In genomic region chr12:129607293-129607692, GRCh38 we compare ENCODE assay signal across 21 cellular contexts.
A peak's percentile ranks its signal among the peaks of the same experiment; 100 is the strongest.
DNase-seq lines count a peak whose midpoint lies in the region; ATAC-seq and TF ChIP-seq lines count a peak whose summit lies in the region.
"Had no signal": no experiment of that assay in that cellular context is flagged by ENCODE, and none has a peak within 500 bp of the region (broad histone marks: within the 10 kb centered on the region; RNA-seq: fewer than 3 reads in every experiment).

No MANE protein-coding gene starts in this region.

- H3K9me3 ChIP-seq in right atrium auricular region, result no peaks in the 10 kb centered on the region
- H3K9me3 ChIP-seq in BE2C, result no peaks in the 10 kb centered on the region
- H3K9me3 ChIP-seq in osteoblast (ENCODE audit: low read depth, low read length), result peaks cover 3% of the 10 kb centered on the region
- H3K9me3 ChIP-seq: A549, gastrocnemius medialis had no signal

- H3K36me3 ChIP-seq in right atrium auricular region (no peaks in the 10 kb centered on the region), BE2C (no peaks in the 10 kb centered on the region), osteoblast (ENCODE audit: insufficient read depth, low read length) (no peaks in the 10 kb centered on the region)
- H3K36me3 ChIP-seq: gastrocnemius medialis, Peyer's patch, spleen had no signal

- H3K27ac Mint-ChIP-seq in nephron, result peak overlapping the region; percentile 34 to 48 (median 39)
- H3K27ac Mint-ChIP-seq: activated CD4-positive, alpha-beta T cell treated with anti-CD3 and anti-CD28 coated beads, Interleukin-2, amount 10 ng/mL, durations not matched to agents 24 days and 14 days; CD8-positive, alpha-beta T cell; naive thymus-derived CD8-positive, alpha-beta T cell; T-helper 1 cell treated with Interleukin-12 subunit alpha and Interleukin-12 subunit beta and Interleukin-4 antibody, amounts not matched to agents 30 μg/mL and 1 μg/mL, for 36 hours had no signal

- peaks cover 54% of the 10 kb centered on the region for H3K4me1 Mint-ChIP-seq in nephron
- H3K4me1 Mint-ChIP-seq: activated CD4-positive, alpha-beta T cell treated with anti-CD3 and anti-CD28 coated beads, Interleukin-2, amount 10 ng/mL, durations not matched to agents 24 days and 14 days; naive thymus-derived CD8-positive, alpha-beta T cell had no signal

- H3K4me2 ChIP-seq in osteoblast (ENCODE audit: insufficient read depth, low read length), result no peak overlapping the region
- H3K4me2 ChIP-seq: A549 had no signal

- no peak overlapping the region for H3K4me3 ChIP-seq in right atrium auricular region
- H3K4me3 ChIP-seq in epithelial cell of proximal tubule (ENCODE audit: low read depth, low read length), result no peak overlapping the region
- H3K4me3 ChIP-seq in BE2C (ENCODE audit: low read depth, low read length), result no peak overlapping the region
- H3K4me3 ChIP-seq in dorsolateral prefrontal cortex, result no peak overlapping the region
- no peak overlapping the region for H3K4me3 ChIP-seq in osteoblast (ENCODE audit: insufficient read depth, low read length)
- H3K4me3 ChIP-seq: A549, gastrocnemius medialis, Peyer's patch, spleen had no signal

- no peaks in the 10 kb centered on the region for H3K4me1 ChIP-seq in right atrium auricular region
- no peaks in the 10 kb centered on the region for H3K4me1 ChIP-seq in BE2C
- H3K4me1 ChIP-seq in osteoblast (ENCODE audit: insufficient read depth, low read length), result no peaks in the 10 kb centered on the region
- H3K4me1 ChIP-seq: A549, gastrocnemius medialis, Peyer's patch had no signal

- no peaks in the 10 kb centered on the region for H4K20me1 ChIP-seq in osteoblast (ENCODE audit: insufficient read depth, low read length)

- H3K27ac ChIP-seq in right atrium auricular region (no peak overlapping the region), dorsolateral prefrontal cortex (peak overlapping the region in 1 of 59 donors; percentile 16), osteoblast (ENCODE audit: low read depth, low read length) (no peak overlapping the region)
- H3K27ac ChIP-seq: A549, gastrocnemius medialis, Peyer's patch, spleen had no signal

- peak; percentile 57 to 89 for ATAC-seq in left cardiac atrium
- ATAC-seq: A549; activated T-cell treated with anti-CD3 and anti-CD28 coated beads, Interleukin-2, amount 50 U/mL, for 4 hours; CD8-positive, alpha-beta T cell; gastrocnemius medialis; naive thymus-derived CD8-positive, alpha-beta T cell had no signal

- peaks cover 9% of the 10 kb centered on the region for H3K9me3 Mint-ChIP-seq in nephron
- H3K9me3 Mint-ChIP-seq: activated T-cell treated with anti-CD3 and anti-CD28 coated beads, Interleukin-2, amount 50 U/mL, for 4 hours; CD8-positive, alpha-beta T cell had no signal

- H3K27me3 Mint-ChIP-seq in nephron (ENCODE audit: low read depth), result peaks cover 9% of the 10 kb centered on the region
- H3K27me3 Mint-ChIP-seq: activated CD4-positive, alpha-beta T cell treated with anti-CD3 and anti-CD28 coated beads, Interleukin-2, amount 10 ng/mL, durations not matched to agents 24 days and 14 days; naive thymus-derived CD8-positive, alpha-beta T cell had no signal

- intact Hi-C loops in left cardiac atrium (cut with DNase I), result no loop called here
- intact Hi-C loops in dorsolateral prefrontal cortex (cut with DNase I), result no loop called here

- TF ChIP-seq CTCF in right atrium auricular region (IDR thresholded peaks at IDR 0.05) (no peak), epithelial cell of proximal tubule (conservative IDR thresholded peaks at IDR 0.05; ENCODE audit: low read depth, low read length) (no peak), nephron (IDR thresholded peaks at IDR 0.05; ENCODE audit: unreplicated experiment in 3 of 3) (no peak), BE2C (IDR thresholded peaks at IDR 0.05; ENCODE audit: low read depth, low read length) (no peak), dorsolateral prefrontal cortex (IDR thresholded peaks at IDR 0.05 in 54 of 56, conservative IDR thresholded peaks at IDR 0.05 in 2 of 56; ENCODE audit: low read depth in 1 of 56, partially characterized antibody in 56 of 56) (no peak), osteoblast (IDR thresholded peaks at IDR 0.05; ENCODE audit: extremely low read depth, low read depth, low read length) (no peak)

- peak overlapping the region in 1 of 3 experiments; percentile 23 for H3K4me3 Mint-ChIP-seq in nephron
- H3K4me3 Mint-ChIP-seq: activated CD4-positive, alpha-beta T cell treated with anti-CD3 and anti-CD28 coated beads, Interleukin-2, amount 10 ng/mL, durations not matched to agents 24 days and 14 days; activated T-cell treated with anti-CD3 and anti-CD28 coated beads, Interleukin-2, amount 50 U/mL, for 4 hours; CD8-positive, alpha-beta T cell; naive thymus-derived CD8-positive, alpha-beta T cell; T-helper 1 cell treated with Interleukin-12 subunit alpha and Interleukin-12 subunit beta and Interleukin-4 antibody, amounts not matched to agents 30 μg/mL and 1 μg/mL, for 36 hours had no signal

- no peaks in the 10 kb centered on the region for H3K79me2 ChIP-seq in osteoblast (ENCODE audit: insufficient read depth, low read length)

- H3K27me3 ChIP-seq in right atrium auricular region, result no peaks in the 10 kb centered on the region
- H3K27me3 ChIP-seq in BE2C, result no peaks in the 10 kb centered on the region
- no peaks in the 10 kb centered on the region for H3K27me3 ChIP-seq in dorsolateral prefrontal cortex
- no peaks in the 10 kb centered on the region for H3K27me3 ChIP-seq in osteoblast (ENCODE audit: insufficient read depth, low read length)
- H3K27me3 ChIP-seq: gastrocnemius medialis, Peyer's patch, spleen had no signal

- no peaks in the 10 kb centered on the region for H3K36me3 Mint-ChIP-seq in nephron (ENCODE audit: low read depth)
- H3K36me3 Mint-ChIP-seq: CD8-positive, alpha-beta T cell had no signal

- no peak for DNase-seq in left cardiac atrium
- DNase-seq in right atrium auricular region (ENCODE audit: low spot score), result no peak
- peak; percentile 25 for DNase-seq in epithelial cell of proximal tubule (ENCODE audit: low read depth)
- no peak for DNase-seq in BE2C
- no peak for DNase-seq in dorsolateral prefrontal cortex
- DNase-seq in stimulated activated CD4-positive, alpha-beta T cell treated with anti-CD3 and anti-CD28 coated beads, Interleukin-15, amount 100 ng/mL, for 24 hours, result no peak
- no peak for DNase-seq in osteoblast (ENCODE audit: insufficient read length, low spot score, missing footprints)
- DNase-seq: activated CD4-positive, alpha-beta T cell treated with anti-CD3 and anti-CD28 coated beads, Interleukin-2, amount 10 ng/mL, durations not matched to agents 24 days and 14 days; activated T-cell treated with anti-CD3 and anti-CD28 coated beads, Interleukin-2, amount 50 U/mL, for 4 hours; aorta; CD8-positive, alpha-beta T cell; gastrocnemius medialis; KBM-7; naive thymus-derived CD8-positive, alpha-beta T cell; NCI-H1436 treated with DMSO at 0.1 percent for 48 hours; NCI-H510A; Peyer's patch; spleen had no signal

- H2AFZ ChIP-seq in osteoblast (ENCODE audit: low read length), result no peak overlapping the region
